ENCODE assay signal across 13 cellular contexts in the genomic region with DNA sequence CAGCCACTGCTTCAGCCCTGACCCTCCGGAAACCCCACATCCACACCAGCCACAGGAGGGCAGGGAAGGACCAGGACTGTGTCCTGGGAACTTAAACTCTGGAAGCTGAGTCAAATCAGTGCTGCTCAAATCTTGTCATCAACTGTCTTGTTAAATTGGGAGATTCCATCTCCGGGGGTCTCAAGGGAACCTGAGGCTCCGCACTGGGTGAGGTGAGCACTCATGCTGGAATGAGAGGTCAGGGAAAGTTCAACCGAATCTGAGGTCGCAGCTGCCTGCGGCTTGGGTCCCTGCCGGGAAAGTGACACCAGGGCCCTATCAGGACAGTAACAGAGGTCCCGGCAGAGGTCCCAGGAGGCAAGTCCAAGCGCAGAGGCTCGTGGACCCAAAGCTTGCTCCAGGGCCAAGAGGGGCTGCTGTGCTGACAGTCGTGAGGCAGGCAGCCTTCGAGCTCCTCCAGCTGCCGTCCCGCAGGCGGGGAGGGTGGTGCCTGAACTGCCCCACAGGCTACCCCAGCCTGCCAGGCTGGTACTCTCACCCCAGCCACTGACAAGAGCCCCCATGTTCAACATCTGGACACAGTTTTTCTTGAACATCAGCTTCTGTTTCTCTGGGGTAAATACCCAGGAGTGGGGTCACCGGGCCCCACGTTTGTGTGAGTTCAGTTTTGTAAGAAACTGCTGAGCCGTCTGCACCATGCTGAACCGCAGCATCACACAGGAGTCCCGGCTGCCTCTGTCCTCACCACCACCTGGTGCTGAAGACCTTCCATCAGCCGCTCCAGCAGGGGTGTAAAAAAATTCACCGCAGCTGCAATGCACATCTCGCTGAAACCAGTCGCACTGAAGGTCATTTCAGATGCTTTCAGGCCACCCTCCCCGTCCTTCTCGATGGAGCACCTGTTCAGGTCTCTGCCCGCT.
DNase-seq lines count a peak whose midpoint lies in the region; ATAC-seq lines count a peak whose summit lies in the region.
"Had no signal": no experiment of that assay in that cellular context is flagged by ENCODE, and none has a peak within 500 bp of the region (broad histone marks: within the 10 kb centered on the region; RNA-seq: fewer than 3 reads in every experiment).

No MANE protein-coding gene starts in this region.

- intact Hi-C loops in left cardiac atrium (cut with DNase I) = no loop called here

- ATAC-seq in left cardiac atrium (peak; percentile 71 to 74), GM18909 (IDR thresholded peaks at IDR 0.05; ENCODE audit: poor library complexity, unreplicated experiment) (no peak)

- DNase-seq in ELR (ENCODE audit: low read depth) (peak; percentile 21), amniotic epithelial cell (ENCODE audit: low read depth) (peak; percentile 16), left cardiac atrium (peak; percentile 59), pons (ENCODE audit: low spot score) (peak; percentile 45), foreskin melanocyte (no peak), NCI-H1092 (lab: John Stamatoyannopoulos, UW) (no peak)
- DNase-seq in activated CD4-positive, alpha-beta T cell treated with anti-CD3 and anti-CD28 coated beads for 4 hours = no peak
- DNase-seq: activated CD4-positive, alpha-beta memory T cell treated with anti-CD3 and anti-CD28 coated beads for 36 hours; NCI-H1436 treated with DMSO at 0.1 percent for 48 hours; Peyer's patch; stimulated activated CD4-positive, alpha-beta T cell treated with anti-CD3 and anti-CD28 coated beads, Interleukin-4, amount 100 ng/mL, for 24 hours; testis had no signal

Comparison
In these comparisons a context has a peak if more than half of its experiments do, and no peak if none do; other contexts are left out.
1. DNase-seq: peak in ELR (single experiment), amniotic epithelial cell (single experiment), left cardiac atrium (single experiment) and pons (single experiment); none in foreskin melanocyte (single experiment), activated CD4-positive, alpha-beta T cell treated with anti-CD3 and anti-CD28 coated beads for 4 hours (0 of 2) and NCI-H1092 (single experiment).